In the genomic region with DNA sequence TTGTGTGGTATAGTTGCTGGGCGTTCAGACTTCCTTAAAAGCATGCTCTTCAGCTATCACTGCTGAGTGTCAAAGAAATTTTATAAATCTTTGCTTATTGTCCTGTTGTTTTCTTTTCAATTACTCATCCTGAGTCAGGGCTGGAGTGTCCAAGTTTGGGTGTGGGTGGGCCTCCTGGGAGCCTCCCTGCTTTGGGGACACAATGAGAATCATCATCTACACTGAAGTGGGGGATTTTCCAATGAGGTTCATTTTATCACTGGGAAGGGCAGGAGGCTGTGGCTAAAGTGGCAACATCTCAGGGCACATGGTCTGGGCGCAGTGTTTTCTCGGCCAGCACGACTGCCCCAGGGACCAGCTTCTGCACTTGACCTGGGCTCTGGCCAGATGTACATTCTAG, we compare ENCODE assay signal across 12 cellular contexts. TPM values are rescaled to one million over a fixed set of nuclear protein-coding genes. Genes with fewer than 3 reads are reported as not detected.
A peak's percentile ranks its signal among the peaks of the same experiment; 100 is the strongest.
DNase-seq lines count a peak whose midpoint lies in the region; ATAC-seq and TF ChIP-seq lines count a peak whose summit lies in the region.
"Had no signal": no experiment of that assay in that cellular context is flagged by ENCODE, and none has a peak within 500 bp of the region (broad histone marks: within the 10 kb centered on the region; RNA-seq: fewer than 3 reads in every experiment).

No MANE protein-coding gene starts in this region.

- H3T11ph ChIP-seq in H9 (ENCODE audit: low read length) = no peak overlapping the region

- H3K27me3 Mint-ChIP-seq in H9 (ENCODE audit: low read depth) = no peaks in the 10 kb centered on the region

- no peak overlapping the region for H2BK120ac ChIP-seq in H9 (ENCODE audit: low read depth, low read length, poor library complexity, severe bottlenecking)

- H3K9ac ChIP-seq in H9 (ENCODE audit: extremely low read depth, insufficient read length, low read length) = no peak overlapping the region

- H2BK20ac ChIP-seq in H9 (ENCODE audit: low read depth, low read length, poor library complexity, severe bottlenecking) = no peak overlapping the region

- no peaks in the 10 kb centered on the region for H3K9me3 ChIP-seq in H9 (ENCODE audit: control insufficient read depth, low read depth, low read length)
- H3K9me3 ChIP-seq in RWPE2 (ENCODE audit: severe bottlenecking) = no peaks in the 10 kb centered on the region
- H3K9me3 ChIP-seq: stomach had no signal

- peak; percentile 49 for ATAC-seq in RWPE2 (ENCODE audit: low read depth)
- ATAC-seq: CD8-positive, alpha-beta T cell had no signal

- H2AFZ ChIP-seq in H9 (ENCODE audit: low read length) = no peak overlapping the region

- no peak overlapping the region for H3K14ac ChIP-seq in H9 (ENCODE audit: insufficient read depth, low read length)

- peaks cover 26 to 32% of the 10 kb centered on the region in 2 experiments for H3K4me1 Mint-ChIP-seq in H9

- no peak overlapping the region for H4K8ac ChIP-seq in H9 (replicated peaks; ENCODE audit: insufficient read length, low read depth, low read length)

- no peak overlapping the region for H3K4me2 ChIP-seq in H9 (ENCODE audit: insufficient read depth, insufficient read length, low read length)

- no peak overlapping the region for H2BK5ac ChIP-seq in H9 (ENCODE audit: insufficient read length, low read length)

- H4K5ac ChIP-seq in H9 (ENCODE audit: insufficient read length, low read depth, low read length) = no peak overlapping the region

- no peak overlapping the region for H3K4ac ChIP-seq in H9 (ENCODE audit: low read depth, low read length)

- H3K23ac ChIP-seq in H9 (ENCODE audit: insufficient read length, low read depth, low read length) = no peak overlapping the region

- H3K4me3 ChIP-seq in RWPE2 (ENCODE audit: severe bottlenecking) (no peak overlapping the region), fibroblast of pulmonary artery (replicated peaks; ENCODE audit: low read depth, low read length) (no peak overlapping the region)
- H3K4me3 ChIP-seq: stomach had no signal

- no peaks in the 10 kb centered on the region for H3K79me1 ChIP-seq in H9 (ENCODE audit: insufficient read depth, low read depth, low read length, poor library complexity, severe bottlenecking)

- no peak overlapping the region for H3K56ac ChIP-seq in H9 (ENCODE audit: insufficient read length, low read depth, low read length)

- H3K27ac ChIP-seq in H9 (ENCODE audit: insufficient read length, low read depth, low read length) (no peak overlapping the region), RWPE2 (ENCODE audit: poor library complexity, severe bottlenecking) (peak overlapping the region; percentile 9)
- H3K27ac ChIP-seq: stomach had no signal

- no peaks in the 10 kb centered on the region for H3K27me3 ChIP-seq in H9 (ENCODE audit: insufficient read depth, low read length)
- H3K27me3 ChIP-seq in RWPE2 (ENCODE audit: insufficient read depth, poor library complexity, severe bottlenecking) = no peaks in the 10 kb centered on the region

- H2AK5ac ChIP-seq in H9 (ENCODE audit: insufficient read length, low read length) = no peak overlapping the region

- H3K9me3 Mint-ChIP-seq in H9 = peaks cover 3 to 7% of the 10 kb centered on the region in 2 experiments; a peak in 3 of 5 replicates
- H3K9me3 Mint-ChIP-seq: CD8-positive, alpha-beta T cell; T-helper 1 cell treated with Interleukin-12 subunit alpha and Interleukin-12 subunit beta and Interleukin-4 antibody, amounts not matched to agents 30 μg/mL and 1 μg/mL, for 36 hours had no signal

- no peaks in the 10 kb centered on the region for H4K20me1 ChIP-seq in H9 (ENCODE audit: control insufficient read depth, insufficient read depth, insufficient read length)

- H3K23me2 ChIP-seq in H9 (ENCODE audit: insufficient read length, low read depth, low read length, poor library complexity, severe bottlenecking) = no peaks in the 10 kb centered on the region

- H3K4me1 ChIP-seq in H9 (ENCODE audit: insufficient read depth, low read length) (peaks cover 7% of the 10 kb centered on the region), RWPE2 (ENCODE audit: insufficient read depth, poor library complexity, severe bottlenecking) (peaks cover 29% of the 10 kb centered on the region)

- H2BK15ac ChIP-seq in H9 (ENCODE audit: low read depth, low read length) = no peak overlapping the region

- no peaks in the 10 kb centered on the region for H3K36me3 ChIP-seq in RWPE2 (ENCODE audit: low read depth)

- no peak overlapping the region for H3K4me3 Mint-ChIP-seq in H9
- H3K4me3 Mint-ChIP-seq: CD8-positive, alpha-beta T cell; T-helper 1 cell treated with Interleukin-12 subunit alpha and Interleukin-12 subunit beta and Interleukin-4 antibody, amounts not matched to agents 30 μg/mL and 1 μg/mL, for 36 hours had no signal

- H3K27ac Mint-ChIP-seq in H9 = peak overlapping the region in 2 of 3 experiments; percentile 25 to 64; a peak in 2 of 7 replicates
- H3K27ac Mint-ChIP-seq: CD8-positive, alpha-beta T cell; T-helper 1 cell treated with Interleukin-12 subunit alpha and Interleukin-12 subunit beta and Interleukin-4 antibody, amounts not matched to agents 30 μg/mL and 1 μg/mL, for 36 hours had no signal

- DNase-seq in H9 (no peak), RWPE2 (ENCODE audit: low spot score) (peak; percentile 70), fibroblast of pulmonary artery (ENCODE audit: low read depth) (peak; percentile 82), stromal cell of bone marrow (ENCODE audit: low read depth) (peak; percentile 61), activated gamma-delta T cell (lab: John Stamatoyannopoulos, UW) (no peak), iPS-NIHi7 (ENCODE audit: extremely low spot score) (no peak)
- DNase-seq in stimulated activated CD4-positive, alpha-beta T cell treated with anti-CD3 and anti-CD28 coated beads, Interleukin-2, amount 100 ng/mL, for 48 hours = no peak
- DNase-seq: CD8-positive, alpha-beta T cell; Karpas-422; NCI-H2107; stomach had no signal

- no peaks in the 10 kb centered on the region for H3K79me2 ChIP-seq in H9 (ENCODE audit: insufficient read depth, low read length)

- WGBS in H9 (ENCODE audit: extremely low coverage, insufficient read length, low lambda C conversion rate) = no CpG with 5 or more reads among the region's 4 CpGs

- no peak for TF ChIP-seq CTCF in H9 (conservative IDR thresholded peaks at IDR 0.05)
- TF ChIP-seq CTCF in RWPE2 (IDR thresholded peaks at IDR 0.05; ENCODE audit: poor library complexity, severe bottlenecking) = no peak
- no peak for TF ChIP-seq CTCF in fibroblast of pulmonary artery (IDR thresholded peaks at IDR 0.05; ENCODE audit: low read length, missing control alignments)

- H2BK12ac ChIP-seq in H9 (ENCODE audit: insufficient read length, low read depth, low read length) = no peak overlapping the region

- no peak overlapping the region for H4K91ac ChIP-seq in H9 (ENCODE audit: insufficient read length, low read depth, low read length)

- H3K18ac ChIP-seq in H9 (ENCODE audit: insufficient read length, low read depth, low read length) = no peak overlapping the region

- peaks cover 85 to 90% (median 88%) of the 10 kb centered on the region in 3 experiments for H3K36me3 Mint-ChIP-seq in H9 (ENCODE audit: insufficient read depth in 1 of 3, low read depth in 3 of 3)
- H3K36me3 Mint-ChIP-seq: CD8-positive, alpha-beta T cell had no signal

RNA-seq across cellular contexts. Expression of gene GFPT2, which starts 19.5 kb away (rescaled TPM):
- total RNA-seq in H9 (2021) = 85.0 and 89.8 TPM in 2 replicates

RNA-seq across cellular contexts. Expression of gene MAPK9, which starts 41.8 kb away (rescaled TPM):
- total RNA-seq in H9 (2021) = 38.6 and 39.7 TPM in 2 replicates

Comparison
In these comparisons a context has a peak if more than half of its experiments do, and no peak if none do; other contexts are left out.
1. DNase-seq: peak in RWPE2 (single experiment), fibroblast of pulmonary artery (single experiment) and stromal cell of bone marrow (single experiment); none in H9 (single experiment), activated gamma-delta T cell (single experiment), iPS-NIHi7 (single experiment) and stimulated activated CD4-positive, alpha-beta T cell treated with anti-CD3 and anti-CD28 coated beads, Interleukin-2, amount 100 ng/mL, for 48 hours (0 of 2).